Comparison of ENCODE assay signal across 18 cellular contexts in the genomic region with DNA sequence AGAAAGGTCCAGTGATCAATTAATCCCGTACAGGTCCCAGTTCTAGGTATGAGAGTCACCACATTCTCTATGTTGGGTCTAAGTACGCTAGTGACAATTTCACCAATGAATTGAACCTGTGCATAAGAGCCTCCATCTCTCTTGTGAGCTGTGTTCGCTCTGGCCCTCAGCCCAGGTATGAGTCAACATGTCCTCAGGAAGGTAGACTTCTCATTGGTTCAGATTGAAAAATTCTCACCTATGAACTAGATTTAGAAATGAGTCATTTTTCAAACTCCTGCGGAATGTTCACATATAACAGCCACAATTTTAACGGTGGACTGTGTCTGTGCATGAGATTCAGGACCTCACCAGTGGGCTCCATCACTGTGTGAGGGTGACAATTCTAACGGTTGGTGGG. TPM values are rescaled to one million over a fixed set of nuclear protein-coding genes. Genes with fewer than 3 reads are reported as not detected.
DNase-seq lines count a peak whose midpoint lies in the region; TF ChIP-seq lines count a peak whose summit lies in the region.
"Had no signal": no experiment of that assay in that cellular context is flagged by ENCODE, and none has a peak within 500 bp of the region (broad histone marks: within the 10 kb centered on the region; RNA-seq: fewer than 3 reads in every experiment).

No MANE protein-coding gene starts in this region.

- DNase-seq in NCI-H2029 (lab: John Stamatoyannopoulos, UW) (peak; percentile 39), NCI-H2029 treated with DMSO at 0.1 percent for 48 hours (lab: John Stamatoyannopoulos, UW) (no peak), HT1080 (ENCODE audit: low read depth) (peak; percentile 50), brain microvascular endothelial cell (peak; percentile 36), DMS79 treated with DMSO at 0.1 percent for 48 hours (lab: John Stamatoyannopoulos, UW) (no peak), activated gamma-delta T cell treated with Interleukin-2 at 50 U/mL for 16 hours (no peak), inferior parietal cortex (ENCODE audit: extremely low spot score) (no peak)
- DNase-seq: activated naive CD8-positive, alpha-beta T cell treated with anti-CD3 and anti-CD28 coated beads, Interleukin-2, amount 50 U/mL, for 24 hours; COR-L47; erythroblast; glutamatergic neuron; kidney; pancreas; SHP77; T-helper 2 cell had no signal

- no peak overlapping the region for H3K27ac Mint-ChIP-seq in nephron
- H3K27ac Mint-ChIP-seq: activated naive CD8-positive, alpha-beta T cell treated with anti-CD3 and anti-CD28 coated beads, Interleukin-2, amount 50 U/mL, for 24 hours had no signal

- H3K36me3 ChIP-seq in brain microvascular endothelial cell (replicated peaks) = peaks cover 8% of the 10 kb centered on the region
- H3K36me3 ChIP-seq: pancreas had no signal

- in situ Hi-C loops in brain microvascular endothelial cell (cut with HindIII; ENCODE audit: low pct_ligation_motif_present, low sequenced_read_pairs) = no loop called here

- no peaks in the 10 kb centered on the region for H3K27me3 Mint-ChIP-seq in nephron (ENCODE audit: low read depth)
- H3K27me3 Mint-ChIP-seq: activated naive CD8-positive, alpha-beta T cell treated with anti-CD3 and anti-CD28 coated beads, Interleukin-2, amount 50 U/mL, for 24 hours had no signal

- peak overlapping the region; percentile 58 to 66 (median 66) for H3K4me3 Mint-ChIP-seq in nephron
- H3K4me3 Mint-ChIP-seq: activated naive CD8-positive, alpha-beta T cell treated with anti-CD3 and anti-CD28 coated beads, Interleukin-2, amount 50 U/mL, for 24 hours had no signal

- H3K4me3 ChIP-seq in brain microvascular endothelial cell (ENCODE audit: low read depth, low read length) = no peak overlapping the region
- H3K4me3 ChIP-seq: pancreas, skin epidermis, thyroid gland had no signal

- H3K4me1 Mint-ChIP-seq in nephron = peaks cover 15% of the 10 kb centered on the region

- no peaks in the 10 kb centered on the region for H3K27me3 ChIP-seq in brain microvascular endothelial cell (replicated peaks)
- H3K27me3 ChIP-seq: pancreas, thyroid gland had no signal

- peaks cover 76% of the 10 kb centered on the region for H3K36me3 Mint-ChIP-seq in nephron (ENCODE audit: low read depth)

- H3K9me3 Mint-ChIP-seq in nephron = peaks cover 3% of the 10 kb centered on the region
- H3K9me3 Mint-ChIP-seq: activated naive CD8-positive, alpha-beta T cell treated with anti-CD3 and anti-CD28 coated beads, Interleukin-2, amount 50 U/mL, for 24 hours had no signal

- TF ChIP-seq CTCF in brain microvascular endothelial cell (IDR thresholded peaks at IDR 0.05; ENCODE audit: low read depth, low read length, missing control alignments) = no peak
- TF ChIP-seq CTCF in nephron (IDR thresholded peaks at IDR 0.05; ENCODE audit: unreplicated experiment in 3 of 3) = no peak

- H3K27ac ChIP-seq in brain microvascular endothelial cell = no peak overlapping the region
- H3K27ac ChIP-seq: pancreas, skin epidermis, thyroid gland had no signal

RNA-seq across cellular contexts. Expression of gene ZNF43, which starts 12.7 kb away (rescaled TPM):
- 3.0 and 3.3 TPM in 2 replicates for total RNA-seq in HT1080 (2014; rRNA removed; shearing (Covaris generic))
- polyA plus RNA-seq in HT1080 (2015; cell fraction: cytosol; rRNA removed) = 0.72 and 0.77 TPM in 2 replicates
- polyA plus RNA-seq in HT1080 (2015; cell fraction: nucleus; rRNA removed) = 2.3 and 2.4 TPM in 2 replicates

Comparison
In these comparisons a context has a peak if more than half of its experiments do, and no peak if none do; other contexts are left out.
1. DNase-seq: peak in NCI-H2029 (single experiment), HT1080 (single experiment) and brain microvascular endothelial cell (single experiment); none in NCI-H2029 treated with DMSO at 0.1 percent for 48 hours (single experiment), DMS79 treated with DMSO at 0.1 percent for 48 hours (single experiment), activated gamma-delta T cell treated with Interleukin-2 at 50 U/mL for 16 hours (single experiment) and inferior parietal cortex (single experiment).